Comparison of ENCODE assay signal across 2 cellular contexts in genomic region chr20:15913661-15914060, GRCh38.
TF ChIP-seq lines count a peak whose summit lies in the region.

No MANE protein-coding gene starts in this region.

TF ChIP-seq in GM23338, 12 proteins besides CTCF, POLR2A, EP300 and RAD21:
- TF ChIP-seq CREB1 (CRISPR knock-in tag; IDR thresholded peaks at IDR 0.05; ENCODE audit: low read depth) = no peak
- no peak for TF ChIP-seq ZNF114 (CRISPR knock-in tag; IDR thresholded peaks at IDR 0.05)
- TF ChIP-seq EZH2 (IDR thresholded peaks at IDR 0.05; ENCODE audit: low read depth, unreplicated experiment) = no peak
- no peak for TF ChIP-seq ZNF462 (CRISPR knock-in tag; IDR thresholded peaks at IDR 0.05)
- TF ChIP-seq ETS1 (IDR thresholded peaks at IDR 0.05) = no peak

TF ChIP-seq in H1, 55 proteins besides CTCF, POLR2A, EP300 and RAD21 (continued from another document):
- no peak for TF ChIP-seq CBX8 (IDR thresholded peaks at IDR 0.05; ENCODE audit: borderline replicate concordance, low read depth, low read length)
- no peak for TF ChIP-seq ZNF274 (IDR thresholded peaks at IDR 0.05; ENCODE audit: borderline replicate concordance, extremely low read depth, low read length)
- TF ChIP-seq HDAC2 (IDR thresholded peaks at IDR 0.05; ENCODE audit: borderline replicate concordance in 1 of 2, low read depth in 2 of 2, low read length in 2 of 2) = no peak
- TF ChIP-seq EZH2 (IDR thresholded peaks at IDR 0.05; ENCODE audit: low read depth, low read length, severe bottlenecking) = no peak
- TF ChIP-seq BCL11A (IDR thresholded peaks at IDR 0.05; ENCODE audit: low read depth in 2 of 2, low read length in 2 of 2) = no peak
- TF ChIP-seq GABPA (IDR thresholded peaks at IDR 0.05; ENCODE audit: borderline replicate concordance, insufficient read depth, low read length) = no peak
- no peak for TF ChIP-seq ATF2 (IDR thresholded peaks at IDR 0.05; ENCODE audit: low read length)
- no peak for TF ChIP-seq EGR1 (IDR thresholded peaks at IDR 0.05; ENCODE audit: borderline replicate concordance, low read depth, low read length)
- TF ChIP-seq RXRA (IDR thresholded peaks at IDR 0.05; ENCODE audit: insufficient read depth, low read depth, low read length) = no peak
- TF ChIP-seq MAX (IDR thresholded peaks at IDR 0.05) = no peak
- TF ChIP-seq HDAC6 (IDR thresholded peaks at IDR 0.05; ENCODE audit: low read depth, low read length) = no peak
